ENCODE assay signal across 1 cellular context in the genomic region with DNA sequence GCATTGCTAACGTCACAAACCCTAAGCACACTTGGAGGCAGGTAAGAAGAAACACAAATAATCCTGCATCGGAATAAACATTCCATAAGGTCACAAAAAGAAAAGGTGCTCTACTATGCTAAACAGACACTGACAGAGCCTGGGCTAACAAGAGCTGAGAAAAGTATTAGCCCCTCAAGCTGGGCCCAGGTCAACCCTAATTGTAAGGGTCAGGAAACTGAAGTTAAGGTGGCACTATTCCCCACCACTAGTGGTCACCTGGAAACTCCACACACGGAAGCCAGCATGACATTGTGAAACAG.
TF ChIP-seq lines count a peak whose summit lies in the region.

No MANE protein-coding gene starts in this region.

TF ChIP-seq in GM23338, 12 proteins besides CTCF, POLR2A, EP300 and RAD21 (continued from another document):
- TF ChIP-seq, protein P1, sequence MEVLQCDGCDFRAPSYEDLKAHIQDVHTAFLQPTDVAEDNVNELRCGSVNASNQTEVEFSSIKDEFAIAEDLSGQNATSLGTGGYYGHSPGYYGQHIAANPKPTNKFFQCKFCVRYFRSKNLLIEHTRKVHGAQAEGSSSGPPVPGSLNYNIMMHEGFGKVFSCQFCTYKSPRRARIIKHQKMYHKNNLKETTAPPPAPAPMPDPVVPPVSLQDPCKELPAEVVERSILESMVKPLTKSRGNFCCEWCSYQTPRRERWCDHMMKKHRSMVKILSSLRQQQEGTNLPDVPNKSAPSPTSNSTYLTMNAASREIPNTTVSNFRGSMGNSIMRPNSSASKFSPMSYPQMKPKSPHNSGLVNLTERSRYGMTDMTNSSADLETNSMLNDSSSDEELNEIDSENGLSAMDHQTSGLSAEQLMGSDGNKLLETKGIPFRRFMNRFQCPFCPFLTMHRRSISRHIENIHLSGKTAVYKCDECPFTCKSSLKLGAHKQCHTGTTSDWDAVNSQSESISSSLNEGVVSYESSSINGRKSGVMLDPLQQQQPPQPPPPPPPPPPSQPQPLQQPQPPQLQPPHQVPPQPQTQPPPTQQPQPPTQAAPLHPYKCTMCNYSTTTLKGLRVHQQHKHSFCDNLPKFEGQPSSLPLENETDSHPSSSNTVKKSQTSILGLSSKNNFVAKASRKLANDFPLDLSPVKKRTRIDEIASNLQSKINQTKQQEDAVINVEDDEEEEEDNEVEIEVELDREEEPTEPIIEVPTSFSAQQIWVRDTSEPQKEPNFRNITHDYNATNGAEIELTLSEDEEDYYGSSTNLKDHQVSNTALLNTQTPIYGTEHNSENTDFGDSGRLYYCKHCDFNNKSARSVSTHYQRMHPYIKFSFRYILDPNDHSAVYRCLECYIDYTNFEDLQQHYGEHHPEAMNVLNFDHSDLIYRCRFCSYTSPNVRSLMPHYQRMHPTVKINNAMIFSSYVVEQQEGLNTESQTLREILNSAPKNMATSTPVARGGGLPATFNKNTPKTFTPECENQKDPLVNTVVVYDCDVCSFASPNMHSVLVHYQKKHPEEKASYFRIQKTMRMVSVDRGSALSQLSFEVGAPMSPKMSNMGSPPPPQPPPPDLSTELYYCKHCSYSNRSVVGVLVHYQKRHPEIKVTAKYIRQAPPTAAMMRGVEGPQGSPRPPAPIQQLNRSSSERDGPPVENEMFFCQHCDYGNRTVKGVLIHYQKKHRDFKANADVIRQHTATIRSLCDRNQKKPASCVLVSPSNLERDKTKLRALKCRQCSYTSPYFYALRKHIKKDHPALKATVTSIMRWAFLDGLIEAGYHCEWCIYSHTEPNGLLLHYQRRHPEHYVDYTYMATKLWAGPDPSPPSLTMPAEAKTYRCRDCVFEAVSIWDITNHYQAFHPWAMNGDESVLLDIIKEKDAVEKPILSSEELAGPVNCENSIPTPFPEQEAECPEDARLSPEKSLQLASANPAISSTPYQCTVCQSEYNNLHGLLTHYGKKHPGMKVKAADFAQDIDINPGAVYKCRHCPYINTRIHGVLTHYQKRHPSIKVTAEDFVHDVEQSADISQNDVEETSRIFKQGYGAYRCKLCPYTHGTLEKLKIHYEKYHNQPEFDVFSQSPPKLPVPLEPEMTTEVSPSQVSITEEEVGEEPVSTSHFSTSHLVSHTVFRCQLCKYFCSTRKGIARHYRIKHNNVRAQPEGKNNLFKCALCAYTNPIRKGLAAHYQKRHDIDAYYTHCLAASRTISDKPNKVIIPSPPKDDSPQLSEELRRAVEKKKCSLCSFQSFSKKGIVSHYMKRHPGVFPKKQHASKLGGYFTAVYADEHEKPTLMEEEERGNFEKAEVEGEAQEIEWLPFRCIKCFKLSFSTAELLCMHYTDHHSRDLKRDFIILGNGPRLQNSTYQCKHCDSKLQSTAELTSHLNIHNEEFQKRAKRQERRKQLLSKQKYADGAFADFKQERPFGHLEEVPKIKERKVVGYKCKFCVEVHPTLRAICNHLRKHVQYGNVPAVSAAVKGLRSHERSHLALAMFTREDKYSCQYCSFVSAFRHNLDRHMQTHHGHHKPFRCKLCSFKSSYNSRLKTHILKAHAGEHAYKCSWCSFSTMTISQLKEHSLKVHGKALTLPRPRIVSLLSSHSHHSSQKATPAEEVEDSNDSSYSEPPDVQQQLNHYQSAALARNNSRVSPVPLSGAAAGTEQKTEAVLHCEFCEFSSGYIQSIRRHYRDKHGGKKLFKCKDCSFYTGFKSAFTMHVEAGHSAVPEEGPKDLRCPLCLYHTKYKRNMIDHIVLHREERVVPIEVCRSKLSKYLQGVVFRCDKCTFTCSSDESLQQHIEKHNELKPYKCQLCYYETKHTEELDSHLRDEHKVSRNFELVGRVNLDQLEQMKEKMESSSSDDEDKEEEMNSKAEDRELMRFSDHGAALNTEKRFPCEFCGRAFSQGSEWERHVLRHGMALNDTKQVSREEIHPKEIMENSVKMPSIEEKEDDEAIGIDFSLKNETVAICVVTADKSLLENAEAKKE (CRISPR knock-in tag; IDR thresholded peaks at IDR 0.05), result no peak
- TF ChIP-seq ZNF114 (CRISPR knock-in tag; IDR thresholded peaks at IDR 0.05), result no peak
- TF ChIP-seq NANOG (IDR thresholded peaks at IDR 0.05; ENCODE audit: borderline replicate concordance), result no peak
- no peak for TF ChIP-seq POLR2AphosphoS5 (IDR thresholded peaks at IDR 0.05; ENCODE audit: low read depth)
- TF ChIP-seq EZH2 (IDR thresholded peaks at IDR 0.05; ENCODE audit: low read depth, unreplicated experiment), result no peak
- TF ChIP-seq EZH2phosphoT487 (IDR thresholded peaks at IDR 0.05; ENCODE audit: unreplicated experiment), result no peak
- no peak for TF ChIP-seq STAT1 (IDR thresholded peaks at IDR 0.05; ENCODE audit: unreplicated experiment)
- no peak for TF ChIP-seq JUNB (IDR thresholded peaks at IDR 0.05; ENCODE audit: unreplicated experiment)
- TF ChIP-seq, protein P2, sequence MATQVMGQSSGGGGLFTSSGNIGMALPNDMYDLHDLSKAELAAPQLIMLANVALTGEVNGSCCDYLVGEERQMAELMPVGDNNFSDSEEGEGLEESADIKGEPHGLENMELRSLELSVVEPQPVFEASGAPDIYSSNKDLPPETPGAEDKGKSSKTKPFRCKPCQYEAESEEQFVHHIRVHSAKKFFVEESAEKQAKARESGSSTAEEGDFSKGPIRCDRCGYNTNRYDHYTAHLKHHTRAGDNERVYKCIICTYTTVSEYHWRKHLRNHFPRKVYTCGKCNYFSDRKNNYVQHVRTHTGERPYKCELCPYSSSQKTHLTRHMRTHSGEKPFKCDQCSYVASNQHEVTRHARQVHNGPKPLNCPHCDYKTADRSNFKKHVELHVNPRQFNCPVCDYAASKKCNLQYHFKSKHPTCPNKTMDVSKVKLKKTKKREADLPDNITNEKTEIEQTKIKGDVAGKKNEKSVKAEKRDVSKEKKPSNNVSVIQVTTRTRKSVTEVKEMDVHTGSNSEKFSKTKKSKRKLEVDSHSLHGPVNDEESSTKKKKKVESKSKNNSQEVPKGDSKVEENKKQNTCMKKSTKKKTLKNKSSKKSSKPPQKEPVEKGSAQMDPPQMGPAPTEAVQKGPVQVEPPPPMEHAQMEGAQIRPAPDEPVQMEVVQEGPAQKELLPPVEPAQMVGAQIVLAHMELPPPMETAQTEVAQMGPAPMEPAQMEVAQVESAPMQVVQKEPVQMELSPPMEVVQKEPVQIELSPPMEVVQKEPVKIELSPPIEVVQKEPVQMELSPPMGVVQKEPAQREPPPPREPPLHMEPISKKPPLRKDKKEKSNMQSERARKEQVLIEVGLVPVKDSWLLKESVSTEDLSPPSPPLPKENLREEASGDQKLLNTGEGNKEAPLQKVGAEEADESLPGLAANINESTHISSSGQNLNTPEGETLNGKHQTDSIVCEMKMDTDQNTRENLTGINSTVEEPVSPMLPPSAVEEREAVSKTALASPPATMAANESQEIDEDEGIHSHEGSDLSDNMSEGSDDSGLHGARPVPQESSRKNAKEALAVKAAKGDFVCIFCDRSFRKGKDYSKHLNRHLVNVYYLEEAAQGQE (IDR thresholded peaks at IDR 0.05; ENCODE audit: unreplicated experiment), result no peak
